In genomic region chr9:91198881-91199280, GRCh38 we compare ENCODE assay signal across 7 cellular contexts.
DNase-seq lines count a peak whose midpoint lies in the region; ATAC-seq and TF ChIP-seq lines count a peak whose summit lies in the region.
"Not testable (repeated sequence)": the region's sequence is repeated elsewhere in the genome, so short reads cannot be mapped to it uniquely, and the experiment has no call there.

No MANE protein-coding gene starts in this region.

- H3K27me3 ChIP-seq in adrenal gland; esophagus squamous epithelium; muscle layer of duodenum (ENCODE audit: low read depth, low read length): not testable (repeated sequence)

- H3K27ac Mint-ChIP-seq in Calu3 (ENCODE audit: unreplicated experiment) (peak overlapping the region; percentile 88), type B pancreatic cell (peak overlapping the region; percentile 63)
- peak overlapping the region; percentile 52 for H3K27ac Mint-ChIP-seq in activated CD4-positive, alpha-beta T cell treated with anti-CD3 and anti-CD28 coated beads, Interleukin-2, amount 10 ng/mL, durations not matched to agents 24 days and 14 days
- peak overlapping the region; percentile 72 for H3K27ac Mint-ChIP-seq in stimulated activated memory B cell treated with anti-CD40 and anti-IgM and Interleukin-4, amounts not matched to agents 10 μg/mL and 1 μg/mL and 100 μg/mL, for 72 hours

- H3K27ac ChIP-seq in adrenal gland (peak overlapping the region in 3 of 5 donors; percentile 69 to 100 (median 99)), esophagus squamous epithelium (peak overlapping the region in 3 of 4 donors; percentile 62 to 97 (median 86)), muscle layer of duodenum (ENCODE audit: low read length) (peak overlapping the region; percentile 74)

- not testable (repeated sequence) for DNase-seq in Calu3; activated CD4-positive, alpha-beta T cell treated with anti-CD3 and anti-CD28 coated beads, Interleukin-2, amount 10 ng/mL, durations not matched to agents 24 days and 14 days; adrenal gland; esophagus squamous epithelium (lab: John Stamatoyannopoulos, UW); type B pancreatic cell (ENCODE audit: extremely low spot score, unreplicated experiment)

- H3K4me1 ChIP-seq in adrenal gland (replicated peaks in 1 of 2) (peaks cover 37 to 55% of the 10 kb centered on the region in 2 donors), esophagus squamous epithelium (peaks cover 26 to 70% (median 53%) of the 10 kb centered on the region in 3 donors), muscle layer of duodenum (ENCODE audit: control insufficient read depth in 1 of 2, insufficient read depth in 2 of 2, low read length in 2 of 2) (peaks cover 17 to 22% of the 10 kb centered on the region in 2 donors)

- not testable (repeated sequence) for H3K27me3 Mint-ChIP-seq in Calu3 (ENCODE audit: unreplicated experiment); activated CD4-positive, alpha-beta T cell treated with anti-CD3 and anti-CD28 coated beads, Interleukin-2, amount 10 ng/mL, durations not matched to agents 24 days and 14 days; stimulated activated memory B cell treated with anti-CD40 and anti-IgM and Interleukin-4, amounts not matched to agents 10 μg/mL and 1 μg/mL and 100 μg/mL, for 72 hours; type B pancreatic cell

- 95 to 100% (median 96%) methylated on average over 5 of the region's 5 CpGs for WGBS in adrenal gland, 4 donors
- 93 to 95% methylated on average over 5 of the region's 5 CpGs for WGBS in esophagus squamous epithelium, 2 donors

- CTCF ChIA-PET in Calu3 (lab: Charles Lee), result not testable (repeated sequence)

- not testable (repeated sequence) for TF ChIP-seq POLR2A in adrenal gland (IDR thresholded peaks at IDR 0.05); esophagus squamous epithelium (IDR thresholded peaks at IDR 0.05)

- not testable (repeated sequence) for TF ChIP-seq CTCF in Calu3 (IDR thresholded peaks at IDR 0.05; ENCODE audit: unreplicated experiment); adrenal gland (IDR thresholded peaks at IDR 0.05); esophagus squamous epithelium (IDR thresholded peaks at IDR 0.05); type B pancreatic cell (conservative IDR thresholded peaks at IDR 0.05)

- H3K9me3 Mint-ChIP-seq in Calu3 (ENCODE audit: low read depth, unreplicated experiment); type B pancreatic cell: not testable (repeated sequence)
- peaks cover 32% of the 10 kb centered on the region for H3K9me3 Mint-ChIP-seq in activated CD4-positive, alpha-beta T cell treated with anti-CD3 and anti-CD28 coated beads, Interleukin-2, amount 10 ng/mL, durations not matched to agents 24 days and 14 days
- H3K9me3 Mint-ChIP-seq in stimulated activated memory B cell treated with anti-CD40 and anti-IgM and Interleukin-4, amounts not matched to agents 10 μg/mL and 1 μg/mL and 100 μg/mL, for 72 hours, result peaks cover 10% of the 10 kb centered on the region

- H3K9me3 ChIP-seq in adrenal gland (replicated peaks in 1 of 3) (peaks cover 0 to 16% (median 0%) of the 10 kb centered on the region in 3 donors), esophagus squamous epithelium (peaks cover 0 to 11% (median 3%) of the 10 kb centered on the region in 3 donors)
- H3K9me3 ChIP-seq in muscle layer of duodenum (ENCODE audit: control insufficient read depth in 1 of 2, low read length in 2 of 2), result not testable (repeated sequence)

- H3K4me3 Mint-ChIP-seq in Calu3 (ENCODE audit: low read depth, unreplicated experiment); activated CD4-positive, alpha-beta T cell treated with anti-CD3 and anti-CD28 coated beads, Interleukin-2, amount 10 ng/mL, durations not matched to agents 24 days and 14 days; stimulated activated memory B cell treated with anti-CD40 and anti-IgM and Interleukin-4, amounts not matched to agents 10 μg/mL and 1 μg/mL and 100 μg/mL, for 72 hours; type B pancreatic cell: not testable (repeated sequence)

- not testable (repeated sequence) for ATAC-seq in stimulated activated memory B cell treated with anti-CD40 and anti-IgM and Interleukin-4, amounts not matched to agents 10 μg/mL and 1 μg/mL and 100 μg/mL, for 72 hours

- H3K4me3 ChIP-seq in adrenal gland; esophagus squamous epithelium; muscle layer of duodenum (ENCODE audit: low read depth in 1 of 2, low read length in 2 of 2): not testable (repeated sequence)

- H3K4me1 Mint-ChIP-seq in Calu3 (ENCODE audit: low read depth, unreplicated experiment) (peaks cover 36% of the 10 kb centered on the region), type B pancreatic cell (ENCODE audit: unreplicated experiment) (peaks cover 32% of the 10 kb centered on the region)
- H3K4me1 Mint-ChIP-seq in activated CD4-positive, alpha-beta T cell treated with anti-CD3 and anti-CD28 coated beads, Interleukin-2, amount 10 ng/mL, durations not matched to agents 24 days and 14 days, result peaks cover 55% of the 10 kb centered on the region
- H3K4me1 Mint-ChIP-seq in stimulated activated memory B cell treated with anti-CD40 and anti-IgM and Interleukin-4, amounts not matched to agents 10 μg/mL and 1 μg/mL and 100 μg/mL, for 72 hours, result peaks cover 56% of the 10 kb centered on the region

- H3K36me3 ChIP-seq in adrenal gland (replicated peaks in 1 of 2); esophagus squamous epithelium; muscle layer of duodenum (ENCODE audit: control insufficient read depth in 1 of 2, insufficient read depth in 2 of 2, low read length in 2 of 2): not testable (repeated sequence)

- intact Hi-C loops in Calu3 (cut with micrococcal nuclease; ENCODE audit: unreplicated experiment) (loop anchor here (5.0 to 10.0 kb wide), 2 partner anchors 164 to 223 kb away; partner anchors contain the start of gene NFIL3), adrenal gland (cut with DNase I) (loop anchor here in 1 of 2 donors (5.0 kb wide), 1 partner anchor 223 kb away; the partner anchor contains the start of gene NFIL3), esophagus squamous epithelium (cut with DNase I) (loop anchor here (5.0 kb wide), 1 partner anchor 228 kb away; no protein-coding TSS in a partner anchor)
- intact Hi-C loops in activated CD4-positive, alpha-beta T cell treated with anti-CD3 and anti-CD28 coated beads, Interleukin-2, amount 10 ng/mL, durations not matched to agents 24 days and 14 days (cut with micrococcal nuclease), result not testable (repeated sequence)

- peaks cover 10% of the 10 kb centered on the region for H3K36me3 Mint-ChIP-seq in Calu3 (ENCODE audit: insufficient read depth, unreplicated experiment)
- H3K36me3 Mint-ChIP-seq in activated CD4-positive, alpha-beta T cell treated with anti-CD3 and anti-CD28 coated beads, Interleukin-2, amount 10 ng/mL, durations not matched to agents 24 days and 14 days (ENCODE audit: low read depth), result peaks cover 42% of the 10 kb centered on the region
- peaks cover 14% of the 10 kb centered on the region for H3K36me3 Mint-ChIP-seq in stimulated activated memory B cell treated with anti-CD40 and anti-IgM and Interleukin-4, amounts not matched to agents 10 μg/mL and 1 μg/mL and 100 μg/mL, for 72 hours
- H3K36me3 Mint-ChIP-seq in type B pancreatic cell, result not testable (repeated sequence)

- BruUV-seq in Calu3 (replicated peaks; lab: Mats Ljungman, UMichigan), result not testable (repeated sequence)
